Comparison of ENCODE assay signal across 8 cellular contexts in the genomic region with DNA sequence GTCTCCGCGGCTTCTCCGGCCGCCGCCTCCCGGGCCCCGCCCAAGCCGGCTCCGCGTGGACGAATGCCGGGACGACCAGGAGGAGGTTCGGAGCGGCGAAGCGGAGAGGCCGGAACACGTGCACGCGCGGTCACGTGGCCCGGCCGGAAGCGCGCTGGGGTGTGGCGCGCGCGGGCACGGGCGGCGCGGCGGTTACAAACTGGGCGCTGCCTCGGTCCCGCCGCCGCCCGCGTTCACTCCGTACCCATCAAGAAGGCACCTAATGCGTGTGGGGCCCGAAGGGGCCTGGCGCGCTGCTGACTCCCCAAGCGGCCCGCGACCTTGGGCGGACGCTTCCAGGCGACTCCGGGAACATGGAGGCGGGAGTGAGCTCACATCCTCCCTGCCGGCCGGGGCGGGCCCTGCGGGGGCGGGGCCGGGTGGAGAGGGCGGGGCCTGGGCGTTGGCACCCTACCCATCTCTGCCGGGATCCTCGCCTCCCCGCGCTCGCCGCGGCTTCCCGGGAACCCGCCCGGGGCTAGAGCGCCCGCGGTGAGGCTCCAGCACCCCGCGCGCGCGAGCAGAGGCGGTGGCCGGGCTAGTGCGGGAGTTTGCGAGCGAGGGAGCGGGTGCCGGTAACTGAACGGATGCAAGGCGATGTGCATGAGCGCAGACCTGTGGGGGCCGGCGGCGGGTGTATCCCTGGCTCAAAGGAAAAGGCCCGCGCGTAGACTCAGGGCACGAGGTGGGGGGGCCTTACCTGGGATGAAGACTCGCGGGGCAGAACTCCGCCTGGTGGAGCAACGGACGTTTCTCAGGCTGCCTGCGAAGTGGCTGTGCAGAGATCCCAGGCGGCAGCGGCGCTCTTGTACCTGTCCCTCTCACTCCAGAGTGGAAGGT. TPM values are rescaled to one million over a fixed set of nuclear protein-coding genes. Genes with fewer than 3 reads are reported as not detected.
A peak's percentile ranks its signal among the peaks of the same experiment; 100 is the strongest.
DNase-seq lines count a peak whose midpoint lies in the region; ATAC-seq and TF ChIP-seq lines count a peak whose summit lies in the region.

Gene TMEM185B (minus strand): TSS at position 367 of the 879 bp plus-strand sequence. CDS start 424 bp downstream, outside the sequence.

- TF ChIP-seq CTCF in AG09319 (IDR thresholded peaks at IDR 0.05; ENCODE audit: low read depth, low read length) (peak; percentile 18), kidney epithelial cell (IDR thresholded peaks at IDR 0.05; ENCODE audit: insufficient read depth, low read length, poor library complexity, severe bottlenecking) (peak; percentile 54)

- peaks cover 1% of the 10 kb centered on the region for H3K36me3 ChIP-seq in kidney epithelial cell (ENCODE audit: control insufficient read depth, insufficient read depth, low read length)

- DNase-seq in AG09319 (ENCODE audit: extremely low read depth, low read depth) (peak; percentile 55), NCI-H2227 (lab: John Stamatoyannopoulos, UW; ENCODE audit: unreplicated experiment) (peak; percentile 94), kidney epithelial cell (ENCODE audit: low read depth) (no peak)
- DNase-seq in activated CD4-positive, CD25-positive, alpha-beta regulatory T cell treated with anti-CD3 and anti-CD28 coated beads, Interleukin-2, amount 50 U/mL, for 16 hours (ENCODE audit: low read depth, low spot score), result peak; percentile 77
- peak; percentile 81 to 85 for DNase-seq in central memory CD8-positive, alpha-beta T cell (ENCODE audit: low spot score in 2 of 2)
- peak; percentile 79 to 89 for DNase-seq in stimulated activated CD4-positive, alpha-beta T cell treated with anti-CD3 and anti-CD28 coated beads, Interleukin-1b, Interleukin-23, amount 100 ng/mL, for 1 hour (ENCODE audit: low read depth in 2 of 2)

- peaks cover 8% of the 10 kb centered on the region for H3K36me3 Mint-ChIP-seq in central memory CD8-positive, alpha-beta T cell (ENCODE audit: insufficient read depth)

- H3K9me3 Mint-ChIP-seq in central memory CD8-positive, alpha-beta T cell, result no peaks in the 10 kb centered on the region

- peak within 1 kb of the TSS; percentile 92 for H3K27ac Mint-ChIP-seq in central memory CD8-positive, alpha-beta T cell (ENCODE audit: low read depth)

- peak within 1 kb of the TSS; percentile 80 for H3K4me3 Mint-ChIP-seq in central memory CD8-positive, alpha-beta T cell

- H3K4me1 Mint-ChIP-seq in central memory CD8-positive, alpha-beta T cell, result peaks cover 46% of the 10 kb centered on the region

- ATAC-seq in GM18907 (IDR thresholded peaks at IDR 0.05; ENCODE audit: unreplicated experiment) (peak; percentile 86), HG03139 (IDR thresholded peaks at IDR 0.05; ENCODE audit: unreplicated experiment) (peak; percentile 81)
- ATAC-seq in central memory CD8-positive, alpha-beta T cell (replicated peaks; ENCODE audit: extremely low read depth, poor library complexity, severe bottlenecking), result peak; percentile 93

- H3K27me3 ChIP-seq in kidney epithelial cell (ENCODE audit: control insufficient read depth, insufficient read depth, low read length), result peaks cover 3% of the 10 kb centered on the region

- no peaks in the 10 kb centered on the region for H3K27me3 Mint-ChIP-seq in central memory CD8-positive, alpha-beta T cell

- H3K4me3 ChIP-seq in kidney epithelial cell (ENCODE audit: low read depth, low read length), result peak within 1 kb of the TSS; percentile 56

RNA-seq across cellular contexts. Expression of gene TMEM185B, which starts in this region (rescaled TPM):
- 43.1 and 45.2 TPM in 2 replicates for total RNA-seq in kidney epithelial cell
